1 cellular context compared by ENCODE assay signal in the genomic region with DNA sequence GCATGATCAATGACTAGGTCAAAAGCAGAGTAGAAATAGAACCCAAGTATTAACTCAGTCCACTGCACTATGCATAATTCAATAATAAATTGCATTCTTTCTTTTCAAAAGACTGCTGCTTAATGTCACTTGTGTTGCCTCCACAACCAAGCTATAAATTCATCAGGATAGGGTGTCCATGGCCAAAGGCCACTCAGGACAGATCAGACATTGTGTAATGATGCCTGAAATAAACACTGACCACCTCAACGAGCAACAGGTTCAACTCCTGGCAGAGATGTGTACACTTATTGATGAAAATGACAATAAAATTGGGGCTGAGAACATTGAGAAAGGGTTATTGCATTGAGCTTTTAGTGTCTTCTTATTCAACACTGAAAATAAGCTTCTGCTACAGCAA.
TF ChIP-seq lines count a peak whose summit lies in the region.

No MANE protein-coding gene starts in this region.

TF ChIP-seq in SK-N-SH, 30 proteins besides CTCF, POLR2A, EP300 and RAD21 (continued from another document):
- no peak for TF ChIP-seq NRF1 (IDR thresholded peaks at IDR 0.05; ENCODE audit: low read depth, low read length)
- no peak for TF ChIP-seq TAF1 (IDR thresholded peaks at IDR 0.05; ENCODE audit: borderline replicate concordance, low read depth, low read length)
